In genomic region chr6:136471372-136471771, GRCh38 we compare ENCODE assay signal across 2 cellular contexts.
TF ChIP-seq lines count a peak whose summit lies in the region.

No MANE protein-coding gene starts in this region.

TF ChIP-seq in GM23338, 12 proteins besides CTCF, POLR2A, EP300 and RAD21 (continued from another document):
- peak; percentile 76 for TF ChIP-seq REST (IDR thresholded peaks at IDR 0.05; ENCODE audit: unreplicated experiment)

TF ChIP-seq in GM12878, 131 proteins besides CTCF, POLR2A, EP300 and RAD21 (continued from another document):
- no peak for TF ChIP-seq JUND (IDR thresholded peaks at IDR 0.05; ENCODE audit: low read depth, low read length)
